ENCODE assay signal across 18 cellular contexts in genomic region chr22:42700355-42700754, GRCh38. TPM values are rescaled to one million over a fixed set of nuclear protein-coding genes. Genes with fewer than 3 reads are reported as not detected.
DNase-seq lines count a peak whose midpoint lies in the region; ATAC-seq, FAIRE-seq and TF ChIP-seq lines count a peak whose summit lies in the region.
"Had no signal": no experiment of that assay in that cellular context is flagged by ENCODE, and none has a peak within 500 bp of the region (broad histone marks: within the 10 kb centered on the region; RNA-seq: fewer than 3 reads in every experiment).

No MANE protein-coding gene starts in this region.

- H3K4me1 ChIP-seq in GM23338 (ENCODE audit: insufficient read depth) (peaks cover 18% of the 10 kb centered on the region), kidney (ENCODE audit: control insufficient read depth in 1 of 2, insufficient read depth in 1 of 2, low read depth in 1 of 2, low read length in 2 of 2) (peaks cover 8 to 25% of the 10 kb centered on the region in 2 donors), subcutaneous abdominal adipose tissue (ENCODE audit: control insufficient read depth in 5 of 5, insufficient read depth in 5 of 5, low read length in 5 of 5) (peaks cover 0 to 31% (median 24%) of the 10 kb centered on the region in 5 donors)

- H3K4me3 ChIP-seq in GM23338 (no peak overlapping the region), kidney (ENCODE audit: low read length in 2 of 2) (no peak overlapping the region), subcutaneous abdominal adipose tissue (ENCODE audit: low read depth in 1 of 5, low read length in 5 of 5) (no peak overlapping the region)

- H3K9me3 Mint-ChIP-seq in GM23338: no peaks in the 10 kb centered on the region
- H3K9me3 Mint-ChIP-seq: CD8-positive, alpha-beta memory T cell; HFFc6 had no signal

- no peak for ATAC-seq in GM23338

- no peak for TF ChIP-seq CTCF in GM23338 (conservative IDR thresholded peaks at IDR 0.05; ENCODE audit: low read depth in 2 of 2)
- no peak for TF ChIP-seq CTCF in kidney (IDR thresholded peaks at IDR 0.05; ENCODE audit: borderline replicate concordance, extremely low read depth, insufficient read depth)
- no peak for TF ChIP-seq CTCF in GM13977 (IDR thresholded peaks at IDR 0.05; ENCODE audit: extremely low read depth, insufficient read depth, missing control alignments)

- no peak for FAIRE-seq in kidney (lab: Jason Lieb, UNC)

- 83 to 91% (median 85%) methylated on average over 8 of the region's 8 CpGs for WGBS in adipose tissue, 3 donors

- DNase-seq in GM23338 (ENCODE audit: low spot score) (no peak), kidney (peak; percentile 67), GM13977 (ENCODE audit: low spot score) (no peak), NCI-H2081 treated with DMSO at 0.1 percent for 48 hours (lab: John Stamatoyannopoulos, UW) (no peak)
- DNase-seq in activated T-cell treated with anti-CD3 and anti-CD28 coated beads, Interleukin-2, amount 50 U/mL, for 48 hours: no peak
- DNase-seq: CD8-positive, alpha-beta memory T cell; GF-D8; GOT3; HFFc6; KG1; NCI-H1092; NCI-H1694; NCI-H345; NCI-H69 had no signal

- in situ Hi-C loops in GM13977 (cut with MboI; ENCODE audit: low pct_unique_long_range_greater_than_20kb, low sequenced_read_pairs, unreplicated experiment): no loop called here

- H3K27ac ChIP-seq in GM23338 (ENCODE audit: low read depth) (no peak overlapping the region), adipose tissue (ENCODE audit: low read depth, low read length) (peak overlapping the region; percentile 33), kidney (ENCODE audit: low read depth in 2 of 2, low read length in 2 of 2) (no peak overlapping the region), subcutaneous abdominal adipose tissue (ENCODE audit: low read depth, low read length) (peak overlapping the region; percentile 11)

- H3K9me2 ChIP-seq in GM23338 (ENCODE audit: insufficient read depth): no peaks in the 10 kb centered on the region

- no peaks in the 10 kb centered on the region for H3K36me3 ChIP-seq in GM23338 (ENCODE audit: insufficient read depth)
- no peaks in the 10 kb centered on the region for H3K36me3 ChIP-seq in kidney (ENCODE audit: control insufficient read depth in 1 of 2, insufficient read depth in 2 of 2, low read length in 2 of 2)
- H3K36me3 ChIP-seq in subcutaneous abdominal adipose tissue (ENCODE audit: control insufficient read depth in 5 of 5, insufficient read depth in 5 of 5, low read length in 5 of 5): peaks cover 0 to 4% (median 1%) of the 10 kb centered on the region in 5 donors

- H3K9ac ChIP-seq in kidney (ENCODE audit: low read length in 2 of 2) (no peak overlapping the region), subcutaneous abdominal adipose tissue (ENCODE audit: low read length in 5 of 5) (no peak overlapping the region)

- H4K20me1 ChIP-seq in GM23338 (replicated peaks; ENCODE audit: insufficient read depth): no peaks in the 10 kb centered on the region

- peaks cover 12% of the 10 kb centered on the region for H3K27me3 Mint-ChIP-seq in GM23338 (ENCODE audit: insufficient read depth, low read depth, poor library complexity)

- no peak overlapping the region for H2AFZ ChIP-seq in GM23338

- intact Hi-C loops in kidney (cut with DNase I): no loop called here

- peak overlapping the region; percentile 64; the same call in 1 of the 2 replicates for H3K4me2 ChIP-seq in GM23338

- H3F3A ChIP-seq in GM23338 (replicated peaks; ENCODE audit: low read depth): 0 out of 2 replicates have a peak, but pooled peaks cover 2% of the 10 kb centered on the region

- H3K4me3 Mint-ChIP-seq in GM23338: no peak overlapping the region
- H3K4me3 Mint-ChIP-seq: CD8-positive, alpha-beta memory T cell; HFFc6 had no signal

- no peak overlapping the region for H3K27ac Mint-ChIP-seq in GM23338
- H3K27ac Mint-ChIP-seq: CD8-positive, alpha-beta memory T cell had no signal

- H3K27me3 ChIP-seq in GM23338 (ENCODE audit: insufficient read depth): no peaks in the 10 kb centered on the region
- H3K27me3 ChIP-seq in subcutaneous abdominal adipose tissue (ENCODE audit: control insufficient read depth in 5 of 5, insufficient read depth in 4 of 5, low read length in 5 of 5): peaks cover 0 to 2% (median 0%) of the 10 kb centered on the region in 5 donors

- H3K36me3 Mint-ChIP-seq in GM23338 (ENCODE audit: low read depth): no peaks in the 10 kb centered on the region; the same call in 1 of the 3 replicates
- H3K36me3 Mint-ChIP-seq: CD8-positive, alpha-beta memory T cell had no signal

- H3K4me1 Mint-ChIP-seq in GM23338: peaks cover 23% of the 10 kb centered on the region
- H3K4me1 Mint-ChIP-seq: CD8-positive, alpha-beta memory T cell had no signal

- no peaks in the 10 kb centered on the region for H3K9me3 ChIP-seq in kidney (ENCODE audit: control insufficient read depth in 1 of 2, low read length in 2 of 2)
- no peaks in the 10 kb centered on the region for H3K9me3 ChIP-seq in subcutaneous abdominal adipose tissue (ENCODE audit: control insufficient read depth in 5 of 5, low read length in 5 of 5)

- no peaks in the 10 kb centered on the region for H3K79me2 ChIP-seq in GM23338 (replicated peaks; ENCODE audit: insufficient read depth)

TF ChIP-seq in GM23338, 12 proteins besides CTCF, POLR2A, EP300 and RAD21 (continues in another document):
- TF ChIP-seq EZH2 (IDR thresholded peaks at IDR 0.05; ENCODE audit: low read depth, unreplicated experiment) (no peak), ZNF331 (CRISPR knock-in tag; IDR thresholded peaks at IDR 0.05; ENCODE audit: low read depth) (no peak), JUNB (IDR thresholded peaks at IDR 0.05; ENCODE audit: unreplicated experiment) (no peak), CREB1 (CRISPR knock-in tag; IDR thresholded peaks at IDR 0.05; ENCODE audit: low read depth) (no peak), ETS1 (IDR thresholded peaks at IDR 0.05) (no peak), ZNF114 (CRISPR knock-in tag; IDR thresholded peaks at IDR 0.05) (no peak), REST (IDR thresholded peaks at IDR 0.05; ENCODE audit: unreplicated experiment) (no peak), STAT1 (IDR thresholded peaks at IDR 0.05; ENCODE audit: unreplicated experiment) (no peak), EZH2phosphoT487 (IDR thresholded peaks at IDR 0.05; ENCODE audit: unreplicated experiment) (no peak), POLR2AphosphoS5 (IDR thresholded peaks at IDR 0.05; ENCODE audit: low read depth) (no peak)

RNA-seq across cellular contexts. Expression of gene A4GALT, which starts 20.3 kb away (rescaled TPM):
- total RNA-seq in GM23338 (2014; rRNA removed; shearing (Covaris generic)): 12.7 and 16.2 TPM in 2 replicates
- polyA plus RNA-seq in GM23338 (2016; fragmentation: Nextera tagmentation; extraction: Ambion mirVana) (7.0 and 8.9 TPM in 2 replicates), adipose tissue (10 to 100 TPM in 2 of 3 donors, 1 to 10 TPM in 1; 5.3 to 55.2 (median 36.4) TPM), kidney (ENCODE audit: insufficient read depth, low read depth, low replicate concordance) (76.2 TPM)
- total RNA-seq in kidney: 186 TPM
- total RNA-seq: CD8-positive, alpha-beta memory T cell had no signal
- polyA plus RNA-seq: CD8-positive, alpha-beta memory T cell had no signal

RNA-seq across cellular contexts. Expression of gene CYB5R3, which starts 51.2 kb away (rescaled TPM):
- total RNA-seq in GM23338 (2014; rRNA removed; shearing (Covaris generic)): 66.4 and 76.2 TPM in 2 replicates
- polyA plus RNA-seq in GM23338 (2016; fragmentation: Nextera tagmentation; extraction: Ambion mirVana): 66.8 and 76.9 TPM in 2 replicates
- 100 to 1,000 TPM in 2 of 3 donors, 10 to 100 TPM in 1; 77.4 to 398 (median 294) TPM for polyA plus RNA-seq in adipose tissue
- 426 TPM for total RNA-seq in kidney
- 287 TPM for polyA plus RNA-seq in kidney (ENCODE audit: insufficient read depth, low read depth, low replicate concordance)

RNA-seq across cellular contexts. Expression of gene ATP5MGL, which starts 60.0 kb away (rescaled TPM):
- total RNA-seq in GM23338 (2014; rRNA removed; shearing (Covaris generic)): not detected in 2 replicates
- polyA plus RNA-seq in GM23338 (2016; fragmentation: Nextera tagmentation; extraction: Ambion mirVana): 0.30 and 0.53 TPM in 2 replicates
- not detected for polyA plus RNA-seq in adipose tissue
- total RNA-seq in kidney: 0.88 TPM
- polyA plus RNA-seq in kidney (ENCODE audit: insufficient read depth, low read depth, low replicate concordance): not detected
- total RNA-seq: M059J had no signal
- polyA plus RNA-seq: BJ had no signal

Comparison
In these comparisons a context has a peak if more than half of its experiments do, and no peak if none do; other contexts are left out.
1. H3K27ac ChIP-seq: peak in adipose tissue (single experiment) and subcutaneous abdominal adipose tissue (single experiment); none in GM23338 (single experiment) and kidney (0 of 2).